In the genomic region with DNA sequence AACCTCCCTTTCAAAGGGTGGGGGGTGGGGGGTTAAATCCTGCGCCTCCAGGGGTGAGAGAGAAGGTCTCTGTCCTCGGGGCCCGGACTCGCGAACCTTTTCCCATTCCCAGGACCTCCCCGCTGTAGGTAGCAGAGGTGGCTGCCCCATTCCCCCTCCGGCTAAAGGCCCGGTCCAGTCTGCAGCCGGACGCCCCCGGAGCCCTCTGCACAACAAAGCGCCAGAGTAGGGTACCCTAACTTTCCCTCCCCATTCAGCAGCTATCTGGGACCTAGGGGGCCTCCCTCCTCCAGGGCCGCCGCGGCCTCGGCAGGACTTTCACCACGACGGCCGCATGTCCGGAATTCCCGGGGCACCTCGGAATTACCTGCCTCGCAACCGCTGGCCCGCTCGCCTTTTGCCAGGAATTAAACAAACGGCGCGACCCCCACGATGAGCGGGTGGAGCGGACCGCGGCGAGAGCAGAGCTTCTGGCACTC, we compare ENCODE assay signal across 9 cellular contexts. TPM values are rescaled to one million over a fixed set of nuclear protein-coding genes. Genes with fewer than 3 reads are reported as not detected.
DNase-seq lines count a peak whose midpoint lies in the region; ATAC-seq, FAIRE-seq and TF ChIP-seq lines count a peak whose summit lies in the region.
"Had no signal": no experiment of that assay in that cellular context is flagged by ENCODE, and none has a peak within 500 bp of the region (broad histone marks: within the 10 kb centered on the region; RNA-seq: fewer than 3 reads in every experiment).

No MANE protein-coding gene starts in this region.

- no peak for TF ChIP-seq EP300 in GM12878 (IDR thresholded peaks at IDR 0.05; ENCODE audit: borderline replicate concordance in 1 of 2, control insufficient read depth in 1 of 2, low read depth in 2 of 2, low read length in 2 of 2)

- H3K27me3 ChIP-seq in GM06990 (replicated peaks; ENCODE audit: control insufficient read depth, insufficient read depth, low read length) (no peaks in the 10 kb centered on the region), MM.1S (replicated peaks; ENCODE audit: insufficient read depth, low read length) (peaks cover 28% of the 10 kb centered on the region), GM12878 (replicated peaks in 1 of 2; ENCODE audit: control insufficient read depth in 2 of 2, insufficient read depth in 2 of 2, low read length in 1 of 2) (no peaks in the 10 kb centered on the region)

- peak overlapping the region; percentile 92 to 98 (median 93) for H3K4me3 Mint-ChIP-seq in immature natural killer cell
- peak overlapping the region; percentile 88 to 99 for H3K4me3 Mint-ChIP-seq in stimulated activated naive B cell treated with anti-CD40 and anti-IgM and Interleukin-4, amounts not matched to agents 10 μg/mL and 1 μg/mL and 100 μg/mL, for 72 hours

- no peaks in the 10 kb centered on the region for H3K9me2 ChIP-seq in MM.1S (replicated peaks; ENCODE audit: insufficient read depth, low read length)

- CTCF ChIA-PET in GM12878 (lab: Yijun Ruan, JAX): interaction anchor here (1.3 to 2.8 kb wide), 4 partner anchors 12 to 215 kb away, joined by 3 to 20 read pairs (median 4); no protein-coding TSS in a partner anchor

- H3K4me1 Mint-ChIP-seq in immature natural killer cell: peaks cover 45 to 54% of the 10 kb centered on the region in 2 donors
- H3K4me1 Mint-ChIP-seq in stimulated activated naive B cell treated with anti-CD40 and anti-IgM and Interleukin-4, amounts not matched to agents 10 μg/mL and 1 μg/mL and 100 μg/mL, for 72 hours: peaks cover 21 to 32% of the 10 kb centered on the region in 2 donors

- H3K79me2 ChIP-seq in MM.1S (ENCODE audit: low read length) (peaks cover 64% of the 10 kb centered on the region), GM12878 (ENCODE audit: control insufficient read depth, insufficient read depth, low read length) (peaks cover 63% of the 10 kb centered on the region)

- in situ Hi-C loops in GM12878 (cut with MboI): loop anchor here (5.0 to 10.0 kb wide), 3 partner anchors 137 to 220 kb away; no protein-coding TSS in a partner anchor

- SMC1A ChIA-PET in GM12878 (lab: Charles Lee; ENCODE audit: uncharacterized antibody, unreplicated experiment): interaction anchor here (1.3 to 1.4 kb wide), 2 partner anchors 42 to 214 kb away, joined by 3 read pairs; no protein-coding TSS in a partner anchor

- H3K36me3 ChIP-seq in GM06990 (ENCODE audit: control insufficient read depth, insufficient read depth, low read length) (no peaks in the 10 kb centered on the region; the same call in 1 of the 2 replicates), MM.1S (replicated peaks; ENCODE audit: insufficient read depth, low read length) (no peaks in the 10 kb centered on the region; the same call in 1 of the 2 replicates), GM12878 (ENCODE audit: control insufficient read depth in 2 of 2, insufficient read depth in 2 of 2, low read length in 1 of 2) (no peaks in the 10 kb centered on the region; a peak in 1 of 4 replicates)

- H3K4me2 ChIP-seq in MM.1S (ENCODE audit: low read depth, low read length): peak overlapping the region; percentile 78
- H3K4me2 ChIP-seq in GM12878 (ENCODE audit: control insufficient read depth, insufficient read depth): peak overlapping the region; percentile 92

- peak overlapping the region in 5 of 6 donors; percentile 26 to 93 (median 82) for H3K27ac Mint-ChIP-seq in immature natural killer cell
- H3K27ac Mint-ChIP-seq in stimulated activated naive B cell treated with anti-CD40 and anti-IgM and Interleukin-4, amounts not matched to agents 10 μg/mL and 1 μg/mL and 100 μg/mL, for 72 hours: peak overlapping the region; percentile 97

- H3K9ac ChIP-seq in MM.1S (ENCODE audit: low read length) (peak overlapping the region; percentile 93), GM12878 (ENCODE audit: control insufficient read depth, insufficient read depth, low read length) (peak overlapping the region; percentile 83)

- TF ChIP-seq POLR2A in GM12878 (IDR thresholded peaks at IDR 0.05; ENCODE audit: low read depth, low read length): peak; percentile 22; the same call in 1 of the 2 replicates

- H3K27ac ChIP-seq in MM.1S (ENCODE audit: low read length) (peak overlapping the region; percentile 91), GM12878 (ENCODE audit: control insufficient read depth, insufficient read depth) (peak overlapping the region; percentile 91)
- H3K27ac ChIP-seq: VCaP had no signal

- peaks cover 0 to 2% (median 0%) of the 10 kb centered on the region in 6 donors for H3K9me3 Mint-ChIP-seq in immature natural killer cell
- H3K9me3 Mint-ChIP-seq in stimulated activated naive B cell treated with anti-CD40 and anti-IgM and Interleukin-4, amounts not matched to agents 10 μg/mL and 1 μg/mL and 100 μg/mL, for 72 hours: no peaks in the 10 kb centered on the region

- no peak for ATAC-seq in GM12878
- ATAC-seq in stimulated activated naive B cell treated with anti-CD40 and anti-IgM and Interleukin-4, amounts not matched to agents 10 μg/mL and 1 μg/mL and 100 μg/mL, for 72 hours (replicated peaks): no peak
- no peak for ATAC-seq in GM19455 (IDR thresholded peaks at IDR 0.05; ENCODE audit: unreplicated experiment)

- FAIRE-seq in GM12878 (lab: Jason Lieb, UNC) (no peak), D721Med (lab: Jason Lieb, UNC) (no peak)

- peak; percentile 37 for DNase-seq in GM06990 (ENCODE audit: extremely low read depth, insufficient read length)
- peak; percentile 14 for DNase-seq in MM.1S
- DNase-seq in GM12878 (ENCODE audit: low read depth, low spot score): no peak
- peak in 2 of 3 donors; percentile 9 to 20 for DNase-seq in immature natural killer cell
- DNase-seq in stimulated activated naive B cell treated with anti-CD40 and anti-IgM and Interleukin-4, amounts not matched to agents 10 μg/mL and 1 μg/mL and 100 μg/mL, for 72 hours: no peak
- DNase-seq in GF-D8 (lab: John Stamatoyannopoulos, UW): no peak
- no peak for DNase-seq in D721Med (ENCODE audit: insufficient read length, low spot score)

- H2AFZ ChIP-seq in MM.1S (ENCODE audit: low read length) (peak overlapping the region; percentile 79), GM12878 (ENCODE audit: control insufficient read depth, low read depth, low read length) (no peak overlapping the region; the same call in 1 of the 2 replicates)

- H3K36me3 Mint-ChIP-seq in immature natural killer cell: no peaks in the 10 kb centered on the region
- peaks cover 5 to 17% of the 10 kb centered on the region in 2 donors for H3K36me3 Mint-ChIP-seq in stimulated activated naive B cell treated with anti-CD40 and anti-IgM and Interleukin-4, amounts not matched to agents 10 μg/mL and 1 μg/mL and 100 μg/mL, for 72 hours

- H3K4me3 ChIP-seq in GM06990 (replicated peaks; ENCODE audit: low read depth, low read length): peak overlapping the region; percentile 90
- peak overlapping the region; percentile 90 for H3K4me3 ChIP-seq in MM.1S (ENCODE audit: low read length)
- H3K4me3 ChIP-seq in GM12878: peak overlapping the region; percentile 85

- intact Hi-C loops in GM12878 (cut with micrococcal nuclease; ENCODE audit: unreplicated experiment): loop anchor here (1.0 to 5.0 kb wide), 3 partner anchors 46 to 127 kb away; no protein-coding TSS in a partner anchor

- H4K20me1 ChIP-seq in MM.1S (ENCODE audit: insufficient read depth, low read length): no peaks in the 10 kb centered on the region
- H4K20me1 ChIP-seq in GM12878 (ENCODE audit: control insufficient read depth, insufficient read depth): no peaks in the 10 kb centered on the region

- BruUV-seq in GM12878 (replicated peaks; lab: Mats Ljungman, UMichigan): no TSS peak

- no peak for TF ChIP-seq RAD21 in GM12878 (IDR thresholded peaks at IDR 0.05; ENCODE audit: insufficient read depth, low read depth, low read length)

- H3K27me3 Mint-ChIP-seq in immature natural killer cell (ENCODE audit: low read depth in 3 of 3): peaks cover 5 to 20% (median 15%) of the 10 kb centered on the region in 3 donors
- no peaks in the 10 kb centered on the region for H3K27me3 Mint-ChIP-seq in stimulated activated naive B cell treated with anti-CD40 and anti-IgM and Interleukin-4, amounts not matched to agents 10 μg/mL and 1 μg/mL and 100 μg/mL, for 72 hours

- peaks cover 23% of the 10 kb centered on the region for H3F3A ChIP-seq in MM.1S (ENCODE audit: insufficient read depth, low read length)

- RAD21 ChIA-PET in GM12878 (lab: Charles Lee; ENCODE audit: unreplicated experiment): interaction anchor here (3.4 to 8.3 kb wide), 2 partner anchors 140 to 212 kb away, joined by 23 to 78 read pairs; no protein-coding TSS in a partner anchor

- peaks cover 12% of the 10 kb centered on the region for H3K4me1 ChIP-seq in MM.1S (ENCODE audit: low read length)
- H3K4me1 ChIP-seq in GM12878 (ENCODE audit: control insufficient read depth, insufficient read depth, low read length): peaks cover 5% of the 10 kb centered on the region

- POLR2A ChIA-PET in GM12878 (lab: Charles Lee): interaction anchor here (1.0 to 1.1 kb wide), 2 partner anchors 21 to 189 kb away, joined by 3 read pairs; no protein-coding TSS in a partner anchor

- H3K9me3 ChIP-seq in MM.1S (replicated peaks; ENCODE audit: insufficient read depth, low read length) (no peaks in the 10 kb centered on the region), GM12878 (replicated peaks; ENCODE audit: control insufficient read depth, insufficient read depth, low read length) (no peaks in the 10 kb centered on the region)

- 2% methylated on average over 35 of the region's 35 CpGs for WGBS in GM12878 (ENCODE audit: insufficient coverage, insufficient replicate concordance, low lambda C conversion rate, missing lambda C conversion rate)

- TF ChIP-seq CTCF in GM06990 (IDR thresholded peaks at IDR 0.05; ENCODE audit: insufficient read depth, low read length, poor library complexity, severe bottlenecking): no peak
- TF ChIP-seq CTCF in MM.1S (IDR thresholded peaks at IDR 0.05; ENCODE audit: low read length): no peak
- TF ChIP-seq CTCF in GM12878 (IDR thresholded peaks at IDR 0.05 in 2 of 3, conservative IDR thresholded peaks at IDR 0.05 in 1 of 3; ENCODE audit: control insufficient read depth in 2 of 3, extremely low read depth in 1 of 3, insufficient read depth in 1 of 3, low read depth in 3 of 3, low read length in 3 of 3): no peak
- no peak for TF ChIP-seq CTCF in D721Med (IDR thresholded peaks at IDR 0.05; ENCODE audit: insufficient read depth, missing control alignments)

RNA-seq across cellular contexts. Expression of a gene that starts 1.7 kb away (rescaled TPM):
- 302 and 310 TPM in 2 replicates for total RNA-seq in GM12878 (2013; cell fraction: nucleolus; rRNA removed)
- total RNA-seq in GM12878 (2014; rRNA removed) (93.1 and 103 TPM in 2 replicates), GM12878 (2014; rRNA removed; fragmentation: Illumina TruSeq; extraction: Trizol) (75.8 and 82.5 TPM in 2 replicates), GM12878 (2021) (110 and 118 TPM in 2 replicates)
- 7.2 TPM for polyA plus RNA-seq in GM12878 (2011; ENCODE audit: low read depth)
- polyA plus RNA-seq in GM12878 (2011; rRNA removed) (42.9 and 51.2 TPM in 2 replicates), GM12878 (2014; fragmentation: Illumina TruSeq; extraction: Trizol) (47.3 and 58.1 TPM in 2 replicates), GM12878 (2014; fragmentation: Nextera tagmentation; extraction: Ambion mirVana) (10 to 100 TPM in 1 of 2 experiments, 1 to 10 TPM in 1; 8.0 to 16.8 TPM), GM12878 (2014; rRNA removed) (30.1 and 30.7 TPM in 2 replicates), GM12878 (2016; fragmentation: Nextera tagmentation; extraction: Ambion mirVana) (10 to 100 TPM; 44.3 to 53.4 TPM), immature natural killer cell (10 to 100 TPM; 11.1 to 21.2 (median 15.8) TPM)
- 35.1 and 36.3 TPM in 2 replicates for polyA plus RNA-seq in GM12878 (2011; cell fraction: cytosol; rRNA removed)
- polyA plus RNA-seq in GM12878 (2011; cell fraction: nucleus; rRNA removed): 48.6 and 53.0 TPM in 2 replicates
- polyA plus RNA-seq in GM12878 (2012): 11.0 and 14.3 TPM in 2 replicates
- polyA minus RNA-seq in GM12878 (2011; rRNA and poly(A)+ RNA removed): 113 and 159 TPM in 2 replicates
- polyA minus RNA-seq in GM12878 (2011; cell fraction: cytosol; rRNA and poly(A)+ RNA removed): 72.0 and 108 TPM in 2 replicates
- polyA minus RNA-seq in GM12878 (2011; cell fraction: nucleus; rRNA and poly(A)+ RNA removed): 94.3 and 203 TPM in 2 replicates

Comparison
In these comparisons a context has a peak if more than half of its experiments do, and no peak if none do; other contexts are left out.
1. DNase-seq: peak in GM06990 (single experiment), MM.1S (single experiment) and immature natural killer cell (2 of 3); none in GM12878 (single experiment), stimulated activated naive B cell treated with anti-CD40 and anti-IgM and Interleukin-4, amounts not matched to agents 10 μg/mL and 1 μg/mL and 100 μg/mL, for 72 hours (single experiment), GF-D8 (single experiment) and D721Med (single experiment).
2. Peak in every context shown above with its lines, with median percentiles within 50 percentile points of each other: H3K4me3 ChIP-seq.